Comparison of ENCODE assay signal across 8 cellular contexts in the genomic region with DNA sequence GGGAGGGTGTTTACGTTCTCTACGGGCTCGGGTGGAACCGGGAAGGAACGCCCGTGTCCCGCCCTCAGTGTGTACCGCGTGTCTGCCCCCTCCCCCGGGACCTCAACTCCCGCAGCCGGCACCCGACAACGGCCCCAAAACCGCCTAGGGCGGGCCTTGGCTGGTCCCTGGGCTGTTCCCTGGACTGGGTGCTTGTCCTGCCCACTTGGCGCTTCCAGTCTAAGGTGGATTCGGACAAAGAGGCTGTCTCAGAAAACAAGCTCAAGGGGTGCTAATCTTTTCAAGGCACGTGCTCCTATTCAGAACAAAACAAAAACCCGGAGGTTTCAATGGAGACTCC. TPM values are rescaled to one million over a fixed set of nuclear protein-coding genes. Genes with fewer than 3 reads are reported as not detected.
DNase-seq lines count a peak whose midpoint lies in the region; ATAC-seq and TF ChIP-seq lines count a peak whose summit lies in the region.

No MANE protein-coding gene starts in this region.

- peaks cover 38% of the 10 kb centered on the region for H3K36me3 Mint-ChIP-seq in activated T-cell treated with anti-CD3 and anti-CD28 coated beads, Interleukin-2, amount 50 U/mL, for 24 hours (ENCODE audit: low read depth)
- peaks cover 23% of the 10 kb centered on the region for H3K36me3 Mint-ChIP-seq in activated T-helper 2 cell treated with anti-CD3 and anti-CD28 coated beads, Interferon-gamma antibody, Interleukin-2, Interleukin-4, amounts not matched to agents 10 μg/mL and 5 μg/mL and 100 μg/mL, durations not matched to agents 14 hours and 24 hours and 36 hours (ENCODE audit: low read depth)

- DNase-seq in activated T-cell treated with anti-CD3 and anti-CD28 coated beads, Interleukin-2, amount 50 U/mL, for 24 hours, result no peak
- no peak for DNase-seq in activated T-cell treated with anti-CD3 and anti-CD28 coated beads, Interleukin-2, amount 50 U/mL, for 48 hours
- no peak for DNase-seq in activated T-helper 2 cell treated with anti-CD3 and anti-CD28 coated beads, Interferon-gamma antibody, Interleukin-2, Interleukin-4, amounts not matched to agents 10 μg/mL and 5 μg/mL and 100 μg/mL, durations not matched to agents 14 hours and 24 hours and 36 hours (ENCODE audit: low spot score)
- DNase-seq in kidney epithelial cell (ENCODE audit: low read depth) (no peak), NCI-H187 treated with DMSO at 0.1 percent for 48 hours (lab: John Stamatoyannopoulos, UW) (no peak)
- DNase-seq in activated effector memory CD4-positive, alpha-beta T cell treated with Interleukin-2 at 50 U/mL for 16 hours, result no peak

- H3K4me3 ChIP-seq in kidney epithelial cell (ENCODE audit: low read depth, low read length) (peak overlapping the region; percentile 98), thymus (ENCODE audit: low read length) (peak overlapping the region; percentile 99)

- H3K9me3 Mint-ChIP-seq in activated T-cell treated with anti-CD3 and anti-CD28 coated beads, Interleukin-2, amount 50 U/mL, for 24 hours, result peaks cover 3% of the 10 kb centered on the region
- H3K9me3 Mint-ChIP-seq in activated T-helper 2 cell treated with anti-CD3 and anti-CD28 coated beads, Interferon-gamma antibody, Interleukin-2, Interleukin-4, amounts not matched to agents 10 μg/mL and 5 μg/mL and 100 μg/mL, durations not matched to agents 14 hours and 24 hours and 36 hours, result no peaks in the 10 kb centered on the region

- H3K27me3 ChIP-seq in kidney epithelial cell (ENCODE audit: control insufficient read depth, insufficient read depth, low read length) (no peaks in the 10 kb centered on the region), thymus (ENCODE audit: control insufficient read depth, insufficient read depth) (peaks cover 2% of the 10 kb centered on the region)

- 13% methylated on average over 20 of the region's 20 CpGs for WGBS in thymus

- peak overlapping the region; percentile 80 for H3K27ac ChIP-seq in thymus (ENCODE audit: low read depth)

- peaks cover 35% of the 10 kb centered on the region for H3K4me1 Mint-ChIP-seq in activated T-cell treated with anti-CD3 and anti-CD28 coated beads, Interleukin-2, amount 50 U/mL, for 24 hours (ENCODE audit: low read depth)
- H3K4me1 Mint-ChIP-seq in activated T-helper 2 cell treated with anti-CD3 and anti-CD28 coated beads, Interferon-gamma antibody, Interleukin-2, Interleukin-4, amounts not matched to agents 10 μg/mL and 5 μg/mL and 100 μg/mL, durations not matched to agents 14 hours and 24 hours and 36 hours (ENCODE audit: low read depth), result peaks cover 19% of the 10 kb centered on the region

- ATAC-seq in GM21717 (IDR thresholded peaks at IDR 0.05; ENCODE audit: unreplicated experiment), result no peak

- H3K9me3 ChIP-seq in thymus (ENCODE audit: control insufficient read depth), result no peaks in the 10 kb centered on the region

- H3K27ac Mint-ChIP-seq in activated T-cell treated with anti-CD3 and anti-CD28 coated beads, Interleukin-2, amount 50 U/mL, for 24 hours, result peak overlapping the region; percentile 61
- peak overlapping the region; percentile 38 for H3K27ac Mint-ChIP-seq in activated T-helper 2 cell treated with anti-CD3 and anti-CD28 coated beads, Interferon-gamma antibody, Interleukin-2, Interleukin-4, amounts not matched to agents 10 μg/mL and 5 μg/mL and 100 μg/mL, durations not matched to agents 14 hours and 24 hours and 36 hours

- peaks cover 15% of the 10 kb centered on the region for H3K4me1 ChIP-seq in thymus (ENCODE audit: control insufficient read depth, insufficient read depth, low read length)

- no peak for TF ChIP-seq CTCF in kidney epithelial cell (IDR thresholded peaks at IDR 0.05; ENCODE audit: insufficient read depth, low read length, poor library complexity, severe bottlenecking)

- intact Hi-C loops in activated T-helper 2 cell treated with anti-CD3 and anti-CD28 coated beads, Interferon-gamma antibody, Interleukin-2, Interleukin-4, amounts not matched to agents 10 μg/mL and 5 μg/mL and 100 μg/mL, durations not matched to agents 14 hours and 24 hours and 36 hours (cut with micrococcal nuclease), result loop anchor here (1.0 to 10.0 kb wide), 6 partner anchors 103 to 1668 kb away; a partner anchor contains a TSS

- H3K27me3 Mint-ChIP-seq in activated T-cell treated with anti-CD3 and anti-CD28 coated beads, Interleukin-2, amount 50 U/mL, for 24 hours, result peaks cover 3% of the 10 kb centered on the region
- H3K27me3 Mint-ChIP-seq in activated T-helper 2 cell treated with anti-CD3 and anti-CD28 coated beads, Interferon-gamma antibody, Interleukin-2, Interleukin-4, amounts not matched to agents 10 μg/mL and 5 μg/mL and 100 μg/mL, durations not matched to agents 14 hours and 24 hours and 36 hours (ENCODE audit: low read depth), result peaks cover 6% of the 10 kb centered on the region

- H3K36me3 ChIP-seq in kidney epithelial cell (ENCODE audit: control insufficient read depth, insufficient read depth, low read length), result no peaks in the 10 kb centered on the region
- peaks cover 4% of the 10 kb centered on the region for H3K36me3 ChIP-seq in thymus (ENCODE audit: control insufficient read depth, insufficient read depth)

- peak overlapping the region; percentile 95 for H3K4me3 Mint-ChIP-seq in activated T-cell treated with anti-CD3 and anti-CD28 coated beads, Interleukin-2, amount 50 U/mL, for 24 hours
- H3K4me3 Mint-ChIP-seq in activated T-helper 2 cell treated with anti-CD3 and anti-CD28 coated beads, Interferon-gamma antibody, Interleukin-2, Interleukin-4, amounts not matched to agents 10 μg/mL and 5 μg/mL and 100 μg/mL, durations not matched to agents 14 hours and 24 hours and 36 hours (ENCODE audit: low read depth), result peak overlapping the region; percentile 56

RNA-seq across cellular contexts. Expression of a gene that starts 0.4 kb away (rescaled TPM):
- total RNA-seq in activated T-helper 2 cell treated with anti-CD3 and anti-CD28 coated beads, Interferon-gamma antibody, Interleukin-2, Interleukin-4, amounts not matched to agents 10 μg/mL and 5 μg/mL and 100 μg/mL, durations not matched to agents 14 hours and 24 hours and 36 hours, result 21.9 and 23.6 TPM in 2 replicates
- total RNA-seq in kidney epithelial cell, result 7.1 and 9.7 TPM in 2 replicates
- polyA plus RNA-seq in thymus, result 103 TPM

RNA-seq across cellular contexts. Expression of a gene that starts 37.0 kb away (rescaled TPM):
- total RNA-seq in activated T-helper 2 cell treated with anti-CD3 and anti-CD28 coated beads, Interferon-gamma antibody, Interleukin-2, Interleukin-4, amounts not matched to agents 10 μg/mL and 5 μg/mL and 100 μg/mL, durations not matched to agents 14 hours and 24 hours and 36 hours, result not detected in 2 replicates
- total RNA-seq in kidney epithelial cell, result 0.17 and 0.21 TPM in 2 replicates
- polyA plus RNA-seq in thymus, result 2.6 TPM
